ENCODE assay signal across 17 cellular contexts in the genomic region with DNA sequence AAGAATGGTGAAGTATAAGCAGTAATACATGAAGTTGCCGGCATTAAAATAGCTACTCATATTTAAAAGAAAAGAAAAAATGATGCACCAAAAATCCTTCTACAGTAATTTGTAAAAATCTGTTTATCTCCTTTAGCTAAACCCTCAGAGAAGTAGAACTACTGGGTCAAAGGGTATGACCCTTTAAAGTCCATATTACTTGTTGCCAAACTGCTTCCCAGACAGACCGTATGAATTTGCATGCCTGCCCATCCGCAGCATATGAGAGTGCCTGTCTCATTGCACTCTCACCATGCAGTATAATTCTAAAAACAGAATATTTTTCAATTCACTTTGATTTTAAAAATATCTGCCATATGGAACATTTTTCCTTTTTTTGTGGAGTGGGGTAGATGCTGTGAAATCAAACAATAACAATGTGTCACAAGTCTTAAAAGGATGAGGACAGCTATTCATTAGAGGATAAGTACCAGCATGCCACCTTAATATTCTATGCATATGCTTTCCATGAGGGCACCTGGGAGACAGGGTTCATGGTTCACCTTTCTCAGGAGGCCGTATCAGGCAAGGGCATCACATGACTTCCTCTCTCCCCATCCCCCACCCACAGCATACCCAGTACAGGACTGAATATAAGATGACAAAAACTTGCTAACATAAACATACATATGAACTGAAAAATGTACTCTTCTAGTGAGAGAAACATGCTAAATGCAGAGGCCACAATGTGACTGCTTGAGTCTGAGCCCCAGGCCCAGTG. TPM values are rescaled to one million over a fixed set of nuclear protein-coding genes. Genes with fewer than 3 reads are reported as not detected.
DNase-seq lines count a peak whose midpoint lies in the region; ATAC-seq and TF ChIP-seq lines count a peak whose summit lies in the region.
"Had no signal": no experiment of that assay in that cellular context is flagged by ENCODE, and none has a peak within 500 bp of the region (broad histone marks: within the 10 kb centered on the region; RNA-seq: fewer than 3 reads in every experiment).

No MANE protein-coding gene starts in this region.

- H3K27me3 Mint-ChIP-seq in glutamatergic neuron (ENCODE audit: unreplicated experiment) = no peaks in the 10 kb centered on the region
- peaks cover 0 to 8% of the 10 kb centered on the region in 2 donors for H3K27me3 Mint-ChIP-seq in natural killer cell treated with Interleukin-12 subunit alpha and Interleukin-12 subunit beta and Interleukin-15 and Interleukin-18, amount 100 ng/mL, for 72 hours

- H3K4me3 Mint-ChIP-seq in glutamatergic neuron (ENCODE audit: unreplicated experiment) = no peak overlapping the region
- H3K4me3 Mint-ChIP-seq in natural killer cell treated with Interleukin-12 subunit alpha and Interleukin-12 subunit beta and Interleukin-15 and Interleukin-18, amount 100 ng/mL, for 72 hours = no peak overlapping the region
- H3K4me3 Mint-ChIP-seq: natural killer cell had no signal

- H3K9me3 ChIP-seq in SU-DHL-6 (ENCODE audit: insufficient read depth, low read length) = no peaks in the 10 kb centered on the region
- H3K9me3 ChIP-seq: left lung had no signal

- no peak overlapping the region for H2AFZ ChIP-seq in SU-DHL-6 (ENCODE audit: low read depth, low read length, severe bottlenecking)

- H4K20me1 ChIP-seq in SU-DHL-6 (ENCODE audit: low read depth, low read length) = no peaks in the 10 kb centered on the region

- H3K27me3 ChIP-seq in SU-DHL-6 (ENCODE audit: low read length) = no peaks in the 10 kb centered on the region
- H3K27me3 ChIP-seq: left lung had no signal

- H3K9ac ChIP-seq in SU-DHL-6 (ENCODE audit: low read length) = no peak overlapping the region; the same call in 1 of the 2 replicates

- H3K79me2 ChIP-seq in SU-DHL-6 (ENCODE audit: insufficient read depth, low read length) = no peaks in the 10 kb centered on the region

- no peak for ATAC-seq in GM19455 (IDR thresholded peaks at IDR 0.05; ENCODE audit: unreplicated experiment)
- ATAC-seq in natural killer cell treated with Interleukin-12 subunit alpha and Interleukin-12 subunit beta and Interleukin-15 and Interleukin-18, amount 100 ng/mL, for 72 hours = no peak
- ATAC-seq: left lung, natural killer cell had no signal

- peaks cover 3% of the 10 kb centered on the region; the same call in 1 of the 2 replicates for H3K36me3 ChIP-seq in SU-DHL-6 (ENCODE audit: low read length)

- H3K27ac Mint-ChIP-seq in glutamatergic neuron (ENCODE audit: unreplicated experiment) = peak overlapping the region; percentile 66
- H3K27ac Mint-ChIP-seq in natural killer cell treated with Interleukin-12 subunit alpha and Interleukin-12 subunit beta and Interleukin-15 and Interleukin-18, amount 100 ng/mL, for 72 hours = no peak overlapping the region
- H3K27ac Mint-ChIP-seq: natural killer cell had no signal

- no peak overlapping the region for H3K4me3 ChIP-seq in SU-DHL-6 (ENCODE audit: insufficient read depth, low read length, poor library complexity, severe bottlenecking)
- H3K4me3 ChIP-seq: left lung had no signal

- no peaks in the 10 kb centered on the region for H3K9me2 ChIP-seq in SU-DHL-6 (replicated peaks; ENCODE audit: insufficient read depth, low read length)

- H3K27ac ChIP-seq in SU-DHL-6 (ENCODE audit: low read depth, low read length) = no peak overlapping the region
- H3K27ac ChIP-seq: left lung had no signal

- peak overlapping the region; percentile 15 for H3K4me2 ChIP-seq in SU-DHL-6 (ENCODE audit: low read depth, low read length, poor library complexity, severe bottlenecking)

- TF ChIP-seq CTCF in SU-DHL-6 (IDR thresholded peaks at IDR 0.05; ENCODE audit: insufficient read depth, low read length, poor library complexity, severe bottlenecking) (no peak), glutamatergic neuron (IDR thresholded peaks at IDR 0.05; ENCODE audit: partially characterized antibody, unreplicated experiment) (no peak)

- DNase-seq in activated effector memory CD4-positive, alpha-beta T cell treated with anti-CD3 and anti-CD28 coated beads, Interleukin-2, amount 50 U/mL, for 16 hours = peak; percentile 62
- DNase-seq in activated effector memory CD4-positive, alpha-beta T cell treated with Interleukin-2 at 50 U/mL for 16 hours = no peak
- DNase-seq in glutamatergic neuron = no peak
- DNase-seq in superior temporal gyrus (ENCODE audit: extremely low spot score) = peak; percentile 21
- no peak for DNase-seq in NCI-H524 treated with DMSO at 0.1 percent for 48 hours (lab: John Stamatoyannopoulos, UW)
- DNase-seq in natural killer cell treated with Interleukin-12 subunit alpha and Interleukin-12 subunit beta and Interleukin-15 and Interleukin-18, amount 100 ng/mL, for 72 hours (ENCODE audit: low spot score) = no peak
- DNase-seq: activated CD4-positive, CD25-positive, alpha-beta regulatory T cell; Calu3; left lung; natural killer cell; NCI-H187 treated with DMSO at 0.1 percent for 48 hours; retina; stimulated activated CD4-positive, alpha-beta T cell treated with anti-CD3 and anti-CD28 coated beads, Interleukin-1b, Interleukin-23, amount 100 ng/mL, for 48 hours had no signal

- H3F3A ChIP-seq in SU-DHL-6 (ENCODE audit: insufficient read depth) = 0 out of 2 replicates have a peak, but pooled peaks cover 5% of the 10 kb centered on the region

- H3K36me3 Mint-ChIP-seq in glutamatergic neuron (ENCODE audit: unreplicated experiment) = peaks cover 10% of the 10 kb centered on the region
- no peaks in the 10 kb centered on the region for H3K36me3 Mint-ChIP-seq in natural killer cell treated with Interleukin-12 subunit alpha and Interleukin-12 subunit beta and Interleukin-15 and Interleukin-18, amount 100 ng/mL, for 72 hours
- H3K36me3 Mint-ChIP-seq: natural killer cell had no signal

- no peaks in the 10 kb centered on the region for H3K4me1 Mint-ChIP-seq in glutamatergic neuron (ENCODE audit: low read depth, unreplicated experiment)
- H3K4me1 Mint-ChIP-seq in natural killer cell treated with Interleukin-12 subunit alpha and Interleukin-12 subunit beta and Interleukin-15 and Interleukin-18, amount 100 ng/mL, for 72 hours (ENCODE audit: low read depth in 2 of 2) = no peaks in the 10 kb centered on the region
- H3K4me1 Mint-ChIP-seq: natural killer cell had no signal

- H3K9me3 Mint-ChIP-seq in glutamatergic neuron (ENCODE audit: unreplicated experiment) = peaks cover 3% of the 10 kb centered on the region
- H3K9me3 Mint-ChIP-seq in natural killer cell treated with Interleukin-12 subunit alpha and Interleukin-12 subunit beta and Interleukin-15 and Interleukin-18, amount 100 ng/mL, for 72 hours = no peaks in the 10 kb centered on the region
- H3K9me3 Mint-ChIP-seq: natural killer cell had no signal

RNA-seq across cellular contexts. Expression of gene ZDHHC9, which starts 17.8 kb away (rescaled TPM):
- total RNA-seq in glutamatergic neuron (ENCODE audit: unreplicated experiment) = 62.0 TPM
- 10 to 100 TPM; 10.3 to 11.1 TPM for total RNA-seq in natural killer cell treated with Interleukin-12 subunit alpha and Interleukin-12 subunit beta and Interleukin-15 and Interleukin-18, amount 100 ng/mL, for 72 hours

RNA-seq across cellular contexts. Expression of gene SASH3, which starts 46.2 kb away (rescaled TPM):
- total RNA-seq in glutamatergic neuron (ENCODE audit: unreplicated experiment) = not detected
- total RNA-seq in natural killer cell treated with Interleukin-12 subunit alpha and Interleukin-12 subunit beta and Interleukin-15 and Interleukin-18, amount 100 ng/mL, for 72 hours = 100 to 1,000 TPM; 243 to 317 TPM
- total RNA-seq: astrocyte, Calu3, M059J had no signal

Comparison
In these comparisons a context has a peak if more than half of its experiments do, and no peak if none do; other contexts are left out.
1. DNase-seq: peak in activated effector memory CD4-positive, alpha-beta T cell treated with anti-CD3 and anti-CD28 coated beads, Interleukin-2, amount 50 U/mL, for 16 hours (single experiment) and superior temporal gyrus (single experiment); none in activated effector memory CD4-positive, alpha-beta T cell treated with Interleukin-2 at 50 U/mL for 16 hours (single experiment), glutamatergic neuron (single experiment), NCI-H524 treated with DMSO at 0.1 percent for 48 hours (single experiment) and natural killer cell treated with Interleukin-12 subunit alpha and Interleukin-12 subunit beta and Interleukin-15 and Interleukin-18, amount 100 ng/mL, for 72 hours (single experiment).
2. RNA of gene SASH3, which starts 46.2 kb away (total RNA-seq): 243 to 317 TPM in natural killer cell treated with Interleukin-12 subunit alpha and Interleukin-12 subunit beta and Interleukin-15 and Interleukin-18, amount 100 ng/mL, for 72 hours; not detected in glutamatergic neuron (single experiment); every median in the first group is over 100 times any median in the second.